In the genomic region with DNA sequence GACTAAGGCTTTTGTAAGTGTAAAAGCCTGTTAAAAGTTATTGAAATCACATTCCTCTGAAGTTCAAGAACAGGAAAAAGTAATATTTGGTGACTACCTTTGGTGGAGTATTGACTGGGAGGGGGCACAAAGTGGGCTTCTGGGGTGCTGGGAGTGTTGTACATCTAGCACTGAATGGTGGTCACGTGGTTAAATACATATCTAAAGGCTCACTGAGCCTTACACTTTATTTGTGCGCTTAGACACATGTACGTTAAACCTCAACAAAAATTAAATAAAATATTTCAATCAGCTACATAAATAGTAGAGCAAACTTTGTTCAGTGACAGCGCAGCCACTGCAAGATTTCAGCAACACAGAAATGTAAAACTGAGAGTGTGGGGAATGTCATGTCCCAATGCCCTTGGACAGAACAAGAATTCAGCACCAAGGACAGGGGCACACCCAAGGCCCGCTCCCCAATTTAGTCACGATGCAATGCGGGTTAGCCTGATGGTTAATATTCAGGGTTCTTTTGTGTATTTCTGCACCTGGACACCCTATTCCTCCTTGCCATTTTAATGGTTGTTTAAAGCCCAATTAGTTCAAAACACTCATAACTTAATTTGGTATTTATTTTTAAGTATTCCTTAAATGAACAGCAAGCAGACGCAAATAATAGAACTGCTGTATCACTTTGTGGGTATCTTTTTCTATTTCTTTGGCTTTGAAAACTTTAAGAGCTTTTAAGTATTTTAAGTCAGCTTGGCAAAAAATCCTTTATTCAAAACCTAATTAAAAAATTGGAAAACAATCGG, we compare ENCODE assay signal across 13 cellular contexts. TPM values are rescaled to one million over a fixed set of nuclear protein-coding genes. Genes with fewer than 3 reads are reported as not detected.
DNase-seq lines count a peak whose midpoint lies in the region; ATAC-seq and TF ChIP-seq lines count a peak whose summit lies in the region.
"Had no signal": no experiment of that assay in that cellular context is flagged by ENCODE, and none has a peak within 500 bp of the region (broad histone marks: within the 10 kb centered on the region; RNA-seq: fewer than 3 reads in every experiment).

No MANE protein-coding gene starts in this region.

- TF ChIP-seq CTCF in choroid plexus epithelial cell (conservative IDR thresholded peaks at IDR 0.05; ENCODE audit: low read depth, low read length) (no peak), neural progenitor cell (IDR thresholded peaks at IDR 0.05) (no peak)

- peaks cover 2% of the 10 kb centered on the region for H4K20me1 ChIP-seq in neural progenitor cell (ENCODE audit: low read depth)

- H3K9me3 Mint-ChIP-seq in neural progenitor cell: no peaks in the 10 kb centered on the region
- H3K9me3 Mint-ChIP-seq: HFFc6, IgD-negative memory B cell had no signal

- no peaks in the 10 kb centered on the region for H3F3A ChIP-seq in neural progenitor cell (ENCODE audit: low read depth)

- H3K36me3 ChIP-seq in neural progenitor cell: no peaks in the 10 kb centered on the region
- H3K36me3 ChIP-seq: upper lobe of left lung had no signal

- H3K9me3 ChIP-seq in neural progenitor cell (ENCODE audit: low read depth) (no peaks in the 10 kb centered on the region), T-helper 17 cell (ENCODE audit: control insufficient read depth, low read length, poor library complexity, severe bottlenecking) (no peaks in the 10 kb centered on the region)
- H3K9me3 ChIP-seq: upper lobe of left lung had no signal

- H3K4me3 ChIP-seq in choroid plexus epithelial cell (ENCODE audit: low read depth, low read length) (no peak overlapping the region), neural progenitor cell (no peak overlapping the region)
- H3K4me3 ChIP-seq: upper lobe of left lung had no signal

- DNase-seq in activated CD4-positive, alpha-beta T cell treated with anti-CD3 and anti-CD28 coated beads for 48 hours: peak; percentile 36
- no peak for DNase-seq in activated CD4-positive, alpha-beta T cell treated with anti-CD3 and anti-CD28 coated beads, Interleukin-2, amount 50 U/mL, for 4 hours
- peak; percentile 11 for DNase-seq in MV-4-11 (lab: John Stamatoyannopoulos, UW)
- DNase-seq in choroid plexus epithelial cell (ENCODE audit: low read depth): peak; percentile 28
- DNase-seq in neural progenitor cell (ENCODE audit: low spot score): peak; percentile 85
- no peak for DNase-seq in T-helper 17 cell
- DNase-seq: HFFc6, upper lobe of left lung had no signal

- H2AFZ ChIP-seq in neural progenitor cell (replicated peaks): no peak overlapping the region

- H3K27ac ChIP-seq in neural progenitor cell: no peak overlapping the region
- H3K27ac ChIP-seq: upper lobe of left lung had no signal

- no peaks in the 10 kb centered on the region for H3K79me2 ChIP-seq in neural progenitor cell (ENCODE audit: low read depth)

- no peak overlapping the region for H3K9ac ChIP-seq in neural progenitor cell

- H3K27me3 ChIP-seq in neural progenitor cell: no peaks in the 10 kb centered on the region
- H3K27me3 ChIP-seq: upper lobe of left lung had no signal

- no peaks in the 10 kb centered on the region for H3K4me1 ChIP-seq in neural progenitor cell

- H3K27ac Mint-ChIP-seq in neural progenitor cell (no peak overlapping the region), T-helper 17 cell (no peak overlapping the region)
- H3K27ac Mint-ChIP-seq: HFFc6, IgD-negative memory B cell had no signal

- no peaks in the 10 kb centered on the region for H3K4me1 Mint-ChIP-seq in neural progenitor cell
- peaks cover 9% of the 10 kb centered on the region for H3K4me1 Mint-ChIP-seq in T-helper 17 cell

- ATAC-seq in GM21786 (IDR thresholded peaks at IDR 0.05; ENCODE audit: unreplicated experiment) (no peak), HG03469 (IDR thresholded peaks at IDR 0.05; ENCODE audit: unreplicated experiment) (no peak), T-helper 17 cell (no peak)
- ATAC-seq: Panc1 had no signal

- H3K4me3 Mint-ChIP-seq in neural progenitor cell: no peak overlapping the region
- H3K4me3 Mint-ChIP-seq in T-helper 17 cell: no peak overlapping the region
- H3K4me3 Mint-ChIP-seq: HFFc6, IgD-negative memory B cell had no signal

- H3K4me2 ChIP-seq in neural progenitor cell: no peak overlapping the region

- peaks cover 7% of the 10 kb centered on the region for H3K27me3 Mint-ChIP-seq in neural progenitor cell (ENCODE audit: insufficient read depth, low read depth)
- peaks cover 12% of the 10 kb centered on the region for H3K27me3 Mint-ChIP-seq in T-helper 17 cell
- H3K27me3 Mint-ChIP-seq: IgD-negative memory B cell had no signal

- H3K36me3 Mint-ChIP-seq in neural progenitor cell: no peaks in the 10 kb centered on the region
- H3K36me3 Mint-ChIP-seq in T-helper 17 cell (ENCODE audit: low read depth): peaks cover 2% of the 10 kb centered on the region

RNA-seq across cellular contexts. Expression of gene ANGPT4, which starts 37.4 kb away (rescaled TPM):
- total RNA-seq in neural progenitor cell (ENCODE audit: low replicate concordance): 0.06 and 0.19 TPM in 2 replicates
- total RNA-seq in T-helper 17 cell: not detected
- total RNA-seq: HFFc6, mononuclear cell had no signal

RNA-seq across cellular contexts. Expression of gene FAM110A, which starts 45.2 kb away (rescaled TPM):
- total RNA-seq in neural progenitor cell (ENCODE audit: low replicate concordance) (2.9 and 9.1 TPM in 2 replicates), T-helper 17 cell (10 to 100 TPM; 14.1 to 35.1 TPM)

Comparison
In these comparisons a context has a peak if more than half of its experiments do, and no peak if none do; other contexts are left out.
1. DNase-seq: peak in activated CD4-positive, alpha-beta T cell treated with anti-CD3 and anti-CD28 coated beads for 48 hours (single experiment), MV-4-11 (single experiment), choroid plexus epithelial cell (single experiment) and neural progenitor cell (single experiment); none in activated CD4-positive, alpha-beta T cell treated with anti-CD3 and anti-CD28 coated beads, Interleukin-2, amount 50 U/mL, for 4 hours (0 of 2) and T-helper 17 cell (0 of 3).